Comparison of ENCODE assay signal across 9 cellular contexts in genomic region chr2:63047534-63048281, GRCh38. TPM values are rescaled to one million over a fixed set of nuclear protein-coding genes. Genes with fewer than 3 reads are reported as not detected.
A peak's percentile ranks its signal among the peaks of the same experiment; 100 is the strongest.
DNase-seq lines count a peak whose midpoint lies in the region; ATAC-seq, FAIRE-seq and TF ChIP-seq lines count a peak whose summit lies in the region.
"Had no signal": no experiment of that assay in that cellular context is flagged by ENCODE, and none has a peak within 500 bp of the region (broad histone marks: within the 10 kb centered on the region; RNA-seq: fewer than 3 reads in every experiment).

No MANE protein-coding gene starts in this region.

- peak; percentile 46 to 63; a peak in 3 of 4 replicates for TF ChIP-seq RAD21 in H1 (IDR thresholded peaks at IDR 0.05 in 1 of 2, conservative IDR thresholded peaks at IDR 0.05 in 1 of 2; ENCODE audit: low read depth in 2 of 2, low read length in 2 of 2)

- WGBS in H1 (ENCODE audit: extremely low coverage in 1 of 2, insufficient coverage in 1 of 2, insufficient read length in 1 of 2, insufficient replicate concordance in 2 of 2, low coverage in 1 of 2, low lambda C conversion rate in 2 of 2, missing lambda C conversion rate in 1 of 2), 2 experiments, result 2% methylated on average over 56 of the region's 56 CpGs; no CpG with 5 or more reads in 1 of the 2 experiments

- H3K79me1 ChIP-seq in H1 (ENCODE audit: low read depth, low read length), result no peaks in the 10 kb centered on the region

- H2BK12ac ChIP-seq in H1 (ENCODE audit: low read depth, low read length), result peak overlapping the region; percentile 99; the same call in 1 of the 2 replicates

- peaks cover 4 to 9% of the 10 kb centered on the region in 2 experiments for H4K20me1 ChIP-seq in H1 (replicated peaks in 1 of 2; ENCODE audit: control insufficient read depth in 1 of 2, insufficient read depth in 2 of 2, low read length in 2 of 2)

- H4K5ac ChIP-seq in H1 (ENCODE audit: insufficient read length, low read depth, low read length), result no peak overlapping the region

- no peak overlapping the region; the same call in none of the 2 replicates for H3K18ac ChIP-seq in H1 (ENCODE audit: extremely low read depth, low read length)

- H3K4me2 ChIP-seq in H1 (ENCODE audit: insufficient read depth in 1 of 2, low read depth in 2 of 2, low read length in 2 of 2), result peak overlapping the region; percentile 86 to 97

- H4K8ac ChIP-seq in H1 (ENCODE audit: extremely low read depth, insufficient read depth, low read length), result no peak overlapping the region

- no peak for FAIRE-seq in H1 (lab: Jason Lieb, UNC)

- H3K27me3 ChIP-seq in H1 (replicated peaks in 1 of 4; ENCODE audit: control insufficient read depth in 3 of 4, extremely low read depth in 1 of 4, insufficient read depth in 3 of 4, low read length in 3 of 4) (peaks cover 12 to 73% (median 56%) of the 10 kb centered on the region in 4 experiments; a peak in 6 of 7 replicates), neuron (ENCODE audit: insufficient read depth, low read length) (peaks cover 10% of the 10 kb centered on the region)

- H2BK5ac ChIP-seq in H1 (ENCODE audit: low read depth, low read length), result no peak overlapping the region; the same call in 1 of the 2 replicates

- H2BK20ac ChIP-seq in H1 (ENCODE audit: low read length), result peak overlapping the region; percentile 95; the same call in 1 of the 2 replicates

- H3K4me3 ChIP-seq in H1 (ENCODE audit: extremely low read depth in 1 of 4, insufficient read depth in 2 of 4, low read depth in 3 of 4, low read length in 4 of 4), result peak overlapping the region; percentile 53 to 80 (median 70)
- H3K4me3 ChIP-seq in neuron (ENCODE audit: low read length), result peak overlapping the region; percentile 59

- H3K4ac ChIP-seq in H1 (replicated peaks; ENCODE audit: insufficient read length, low read depth, low read length), result peak overlapping the region; percentile 62

- CTCF ChIA-PET in H1 (lab: Charles Lee; ENCODE audit: partially characterized antibody), result interaction anchor here (0.6 to 7.9 kb wide), 7 partner anchors 7 to 270 kb away, joined by 3 to 50 read pairs (median 3); no protein-coding TSS in a partner anchor

- H3K23ac ChIP-seq in H1 (ENCODE audit: insufficient read length), result no peak overlapping the region

- H2AK5ac ChIP-seq in H1 (ENCODE audit: low read depth, low read length), result 0 out of 2 replicates have a peak overlapping the region, but pooled peaks have one; percentile 26

- no peak overlapping the region for H4K91ac ChIP-seq in H1 (replicated peaks; ENCODE audit: insufficient read length, low read length)

- H3K9me3 ChIP-seq in H1 (ENCODE audit: insufficient read depth in 2 of 2, low read depth in 1 of 2, low read length in 1 of 2) (no peaks in the 10 kb centered on the region), neuron (ENCODE audit: low read length) (peaks cover 2% of the 10 kb centered on the region)

- H3K4me1 ChIP-seq in H1 (replicated peaks in 1 of 4; ENCODE audit: control insufficient read depth in 3 of 4, insufficient read depth in 4 of 4, low read length in 3 of 4) (peaks cover 4 to 42% (median 26%) of the 10 kb centered on the region in 4 experiments), neuron (ENCODE audit: insufficient read depth, low read length) (peaks cover 67% of the 10 kb centered on the region)

- no peaks in the 10 kb centered on the region for H3K79me2 ChIP-seq in H1 (ENCODE audit: control insufficient read depth in 1 of 2, insufficient read depth in 2 of 2, low read length in 2 of 2)

- TF ChIP-seq CTCF in GM10266 (IDR thresholded peaks at IDR 0.05; ENCODE audit: control insufficient read depth, insufficient read depth, low read depth, missing control alignments), result peak; percentile 44
- peak in 2 of 3 experiments; percentile 29 to 46; a peak in 3 of 4 replicates for TF ChIP-seq CTCF in H1 (IDR thresholded peaks at IDR 0.05; ENCODE audit: control extremely low read depth in 1 of 3, insufficient read depth in 1 of 3, low read depth in 1 of 3, low read length in 3 of 3)

- POLR2A ChIA-PET in H1 (lab: Charles Lee; ENCODE audit: partially characterized antibody), result interaction anchor here (0.9 to 6.8 kb wide), 3 partner anchors 8 to 12 kb away, joined by 3 to 32 read pairs (median 5); no protein-coding TSS in a partner anchor

- no peak overlapping the region for H3K56ac ChIP-seq in H1 (replicated peaks; ENCODE audit: insufficient read length, low read depth, low read length)

- H3K9ac ChIP-seq in H1 (replicated peaks in 1 of 4; ENCODE audit: extremely low read depth in 1 of 4, low read depth in 3 of 4, low read length in 3 of 4), result 0 out of 7 replicates have a peak overlapping the region, but pooled peaks of 1 of the 4 experiments have one; percentile 9

- DNase-seq in GM10266 (ENCODE audit: extremely low spot score) (peak; percentile 42), NCI-H69 (lab: John Stamatoyannopoulos, UW) (peak; percentile 57), H1 (ENCODE audit: low read depth in 1 of 2, low spot score in 2 of 2) (peak in 1 of 2 experiments; percentile 85), NCI-H1092 treated with DMSO at 0.1 percent for 48 hours (lab: John Stamatoyannopoulos, UW) (no peak), T-helper 9 cell (no peak)
- DNase-seq: NCI-H187 had no signal

- H3K36me3 ChIP-seq in H1 (ENCODE audit: control insufficient read depth in 2 of 4, insufficient read depth in 4 of 4, low read length in 3 of 4) (peaks cover 0 to 5% (median 0%) of the 10 kb centered on the region in 4 experiments; a peak in 2 of 8 replicates), neuron (ENCODE audit: insufficient read depth, low read length) (peaks cover 6% of the 10 kb centered on the region)

- H2BK15ac ChIP-seq in H1 (ENCODE audit: low read length), result peak overlapping the region; percentile 61; the same call in 1 of the 2 replicates

- no peak overlapping the region for H3K14ac ChIP-seq in H1 (ENCODE audit: insufficient read length)

- no peak for TF ChIP-seq EP300 in H1 (IDR thresholded peaks at IDR 0.05; ENCODE audit: borderline replicate concordance in 1 of 2, low read depth in 2 of 2, low read length in 2 of 2)

- H3K27ac ChIP-seq in H1 (ENCODE audit: low read depth, low read length), result no peak overlapping the region

- H2AFZ ChIP-seq in H1 (ENCODE audit: low read length) (no peak overlapping the region), neuron (ENCODE audit: low read depth, low read length) (peak overlapping the region; percentile 55)

- H2BK120ac ChIP-seq in H1 (replicated peaks; ENCODE audit: low read depth, low read length), result no peak overlapping the region

- no peak for TF ChIP-seq POLR2A in H1 (IDR thresholded peaks at IDR 0.05; ENCODE audit: control extremely low read depth in 1 of 2, low read depth in 2 of 2, low read length in 2 of 2)

- peaks cover 39% of the 10 kb centered on the region for H3K23me2 ChIP-seq in H1 (ENCODE audit: low read depth, low read length)

- ATAC-seq in HG02571 (IDR thresholded peaks at IDR 0.05; ENCODE audit: unreplicated experiment) (no peak), HG02763 (IDR thresholded peaks at IDR 0.05; ENCODE audit: unreplicated experiment) (no peak)

TF ChIP-seq in H1, 55 proteins besides CTCF, POLR2A, EP300 and RAD21:
- TF ChIP-seq RBBP5 (IDR thresholded peaks at IDR 0.05; ENCODE audit: borderline replicate concordance, low read depth, low read length) (peak; percentile 83), RNF2 (IDR thresholded peaks at IDR 0.05; ENCODE audit: borderline replicate concordance, low read depth, low read length, missing control alignments, poor library complexity, severe bottlenecking) (peak; percentile 60), MAX (IDR thresholded peaks at IDR 0.05) (peak; percentile 72), SUZ12 (IDR thresholded peaks at IDR 0.05; ENCODE audit: low read length) (peak; percentile 66; the same call in 1 of the 2 replicates), GABPA (IDR thresholded peaks at IDR 0.05; ENCODE audit: borderline replicate concordance, insufficient read depth, low read length) (0 out of 2 replicates have a peak, but pooled peaks have one; percentile 27), SIN3A (conservative IDR thresholded peaks at IDR 0.05 in 1 of 2, IDR thresholded peaks at IDR 0.05 in 1 of 2; ENCODE audit: low read depth in 1 of 2, low read length in 2 of 2) (peak in 1 of 2 experiments; percentile 47; a peak in 1 of 4 replicates), TEAD4 (IDR thresholded peaks at IDR 0.05; ENCODE audit: low read depth, low read length) (no peak), PHF8 (conservative IDR thresholded peaks at IDR 0.05; ENCODE audit: low read depth, low read length) (peak; percentile 11), KDM4A (IDR thresholded peaks at IDR 0.05; ENCODE audit: low read depth, low read length, severe bottlenecking) (peak; percentile 92), TAF7 (optimal IDR thresholded peaks at IDR 0.05; ENCODE audit: borderline replicate concordance, low read depth, low read length) (no peak), BRCA1 (IDR thresholded peaks at IDR 0.05; ENCODE audit: low read depth, low read length) (no peak), HDAC2 (IDR thresholded peaks at IDR 0.05; ENCODE audit: borderline replicate concordance in 1 of 2, low read depth in 2 of 2, low read length in 2 of 2) (0 out of 4 replicates have a peak, but pooled peaks of 1 of the 2 experiments have one; percentile 25), EZH2 (IDR thresholded peaks at IDR 0.05; ENCODE audit: low read depth, low read length, severe bottlenecking) (peak; percentile 2), RFX5 (IDR thresholded peaks at IDR 0.05; ENCODE audit: borderline replicate concordance, low read depth, low read length) (no peak), ASH2L (IDR thresholded peaks at IDR 0.05; ENCODE audit: low read length) (no peak)
- TF ChIP-seq, protein P1, sequence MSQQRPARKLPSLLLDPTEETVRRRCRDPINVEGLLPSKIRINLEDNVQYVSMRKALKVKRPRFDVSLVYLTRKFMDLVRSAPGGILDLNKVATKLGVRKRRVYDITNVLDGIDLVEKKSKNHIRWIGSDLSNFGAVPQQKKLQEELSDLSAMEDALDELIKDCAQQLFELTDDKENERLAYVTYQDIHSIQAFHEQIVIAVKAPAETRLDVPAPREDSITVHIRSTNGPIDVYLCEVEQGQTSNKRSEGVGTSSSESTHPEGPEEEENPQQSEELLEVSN (IDR thresholded peaks at IDR 0.05), result peak; percentile 85

RNA-seq across cellular contexts. Expression of gene OTX1, which starts 2.9 kb away (rescaled TPM):
- 3.3 and 3.8 TPM in 2 replicates for total RNA-seq in H1 (2021; fragmentation: NEBNext Ultra II Directional; extraction: Animal tissue kit (Norgen Biotek cat#: 25700))
- polyA plus RNA-seq in H1 (2011; rRNA removed), result 0.24 and 0.53 TPM in 2 replicates
- polyA plus RNA-seq in H1 (2011; cell fraction: cytosol; rRNA removed), result 0.17 TPM
- 1.0 TPM for polyA plus RNA-seq in H1 (2011; cell fraction: nucleus; rRNA removed)
- 1.3 to 1.7 TPM (median 1.5 TPM) in 4 replicates for polyA plus RNA-seq in H1 (2012, experiment 1 of 2)
- polyA plus RNA-seq in H1 (2012, experiment 2 of 2), result 0.98 TPM
- polyA plus RNA-seq in H1 (2013, experiment 1 of 2), result 2.7 TPM
- polyA plus RNA-seq in H1 (2013, experiment 2 of 2), result 3.1 TPM
- polyA minus RNA-seq in H1 (2011; rRNA and poly(A)+ RNA removed), result 0.37 and 0.57 TPM in 2 replicates
- polyA minus RNA-seq in H1 (2011; cell fraction: cytosol; rRNA and poly(A)+ RNA removed), result 0.59 TPM
- polyA minus RNA-seq in H1 (2011; cell fraction: nucleus; rRNA and poly(A)+ RNA removed), result 3.6 TPM

Comparison
In these comparisons a context has a peak if more than half of its experiments do, and no peak if none do; other contexts are left out.
1. DNase-seq: peak in GM10266 (single experiment) and NCI-H69 (single experiment); none in NCI-H1092 treated with DMSO at 0.1 percent for 48 hours (single experiment) and T-helper 9 cell (single experiment).